In genomic region chr15:89820651-89821611, GRCh38 we compare ENCODE assay signal across 1 cellular context.
TF ChIP-seq lines count a peak whose summit lies in the region.

No MANE protein-coding gene starts in this region.

TF ChIP-seq in HepG2, 621 proteins besides CTCF, POLR2A, EP300 and RAD21:
- TF ChIP-seq ZNF7 (CRISPR knock-in tag; IDR thresholded peaks at IDR 0.05) (0 out of 2 replicates have a peak, but pooled peaks have one; percentile 13), ZNF737 (CRISPR knock-in tag; IDR thresholded peaks at IDR 0.05; ENCODE audit: borderline replicate concordance) (no peak), NCOR1 (IDR thresholded peaks at IDR 0.05; ENCODE audit: borderline replicate concordance, low read length) (no peak), SSRP1 (CRISPR knock-in tag; IDR thresholded peaks at IDR 0.05) (no peak), ZNF558 (CRISPR knock-in tag; IDR thresholded peaks at IDR 0.05; ENCODE audit: borderline replicate concordance) (no peak), ARHGAP35 (CRISPR knock-in tag; IDR thresholded peaks at IDR 0.05; ENCODE audit: borderline replicate concordance) (no peak), ZNF660 (CRISPR knock-in tag; IDR thresholded peaks at IDR 0.05; ENCODE audit: borderline replicate concordance, low read depth) (no peak)
- TF ChIP-seq, protein P1, sequence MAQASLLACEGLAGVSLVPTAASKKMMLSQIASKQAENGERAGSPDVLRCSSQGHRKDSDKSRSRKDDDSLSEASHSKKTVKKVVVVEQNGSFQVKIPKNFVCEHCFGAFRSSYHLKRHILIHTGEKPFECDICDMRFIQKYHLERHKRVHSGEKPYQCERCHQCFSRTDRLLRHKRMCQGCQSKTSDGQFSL (CRISPR knock-in tag; IDR thresholded peaks at IDR 0.05): no peak
- TF ChIP-seq, protein P2, sequence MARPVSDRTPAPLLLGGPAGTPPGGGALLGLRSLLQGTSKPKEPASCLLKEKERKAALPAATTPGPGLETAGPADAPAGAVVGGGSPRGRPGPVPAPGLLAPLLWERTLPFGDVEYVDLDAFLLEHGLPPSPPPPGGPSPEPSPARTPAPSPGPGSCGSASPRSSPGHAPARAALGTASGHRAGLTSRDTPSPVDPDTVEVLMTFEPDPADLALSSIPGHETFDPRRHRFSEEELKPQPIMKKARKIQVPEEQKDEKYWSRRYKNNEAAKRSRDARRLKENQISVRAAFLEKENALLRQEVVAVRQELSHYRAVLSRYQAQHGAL (CRISPR knock-in tag; IDR thresholded peaks at IDR 0.05; ENCODE audit: not compliant biosample characterization): no peak
